13 cellular contexts compared by ENCODE assay signal in the genomic region with DNA sequence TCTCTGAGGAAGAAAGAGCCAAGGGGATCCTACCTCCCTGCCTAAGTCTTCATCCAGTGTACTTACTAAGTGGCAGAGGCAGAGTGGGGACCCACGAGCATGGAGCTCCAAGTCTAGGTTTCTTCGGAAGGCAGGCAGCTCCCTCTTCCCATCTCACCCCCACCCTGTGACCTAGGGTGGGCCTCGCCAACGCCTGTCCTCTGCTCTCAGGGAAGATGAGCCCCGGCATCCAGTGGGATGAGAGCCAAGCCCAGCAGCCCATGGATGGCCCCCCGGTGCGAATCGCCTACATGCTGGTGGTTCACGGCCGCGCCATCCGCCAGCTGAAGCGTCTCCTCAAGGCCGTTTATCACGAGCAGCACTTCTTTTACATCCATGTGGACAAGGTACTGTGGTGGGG.
"Had no signal": no experiment of that assay in that cellular context is flagged by ENCODE, and none has a peak within 500 bp of the region (broad histone marks: within the 10 kb centered on the region; RNA-seq: fewer than 3 reads in every experiment).

No MANE protein-coding gene starts in this region.

- H3K9ac ChIP-seq: parathyroid adenoma had no signal

- H3K9me3 ChIP-seq: neutrophil, transverse colon, vagina had no signal

- ATAC-seq: activated CD4-positive, CD25-positive, alpha-beta regulatory T cell treated with anti-CD3 and anti-CD28 coated beads, Interleukin-2, amount 50 U/mL, for 24 hours; activated naive CD4-positive, alpha-beta T cell treated with anti-CD3 and anti-CD28 coated beads, Interleukin-2, amount 50 U/mL, for 72 hours; left cardiac atrium; natural killer cell had no signal

- H3K27me3 ChIP-seq: neutrophil, transverse colon, vagina had no signal

- H2AFZ ChIP-seq: parathyroid adenoma had no signal

- H3K4me1 ChIP-seq: parathyroid adenoma, transverse colon had no signal

- H3K27ac ChIP-seq: epithelial cell of prostate, neutrophil, parathyroid adenoma, transverse colon, vagina had no signal

- H3K4me3 ChIP-seq: transverse colon, vagina had no signal

- DNase-seq: activated CD4-positive, alpha-beta T cell treated with anti-CD3 and anti-CD28 coated beads, Interleukin-2, amount 10 ng/mL, durations not matched to agents 7 days and 5 days; amygdala; foreskin fibroblast; left cardiac atrium; natural killer cell; stimulated activated naive CD4-positive, alpha-beta T cell; transverse colon had no signal
